ENCODE assay signal across 2 cellular contexts in genomic region chr15:42100021-42100800, GRCh38.
A peak's percentile ranks its signal among the peaks of the same experiment; 100 is the strongest.
TF ChIP-seq lines count a peak whose summit lies in the region.

No MANE protein-coding gene starts in this region.

TF ChIP-seq in GM12878, 131 proteins besides CTCF, POLR2A, EP300 and RAD21:
- TF ChIP-seq ZNF274 (IDR thresholded peaks at IDR 0.05; ENCODE audit: insufficient read depth, insufficient read length) (no peak), SPI1 (IDR thresholded peaks at IDR 0.05; ENCODE audit: borderline replicate concordance, insufficient read depth, low read depth, low read length) (0 out of 2 replicates have a peak, but pooled peaks have one; percentile 9)

TF ChIP-seq in HepG2, 621 proteins besides CTCF, POLR2A, EP300 and RAD21:
- peak; percentile 82 for TF ChIP-seq ELF3 (CRISPR knock-in tag; IDR thresholded peaks at IDR 0.05)
- peak; percentile 46 for TF ChIP-seq SAP130 (CRISPR knock-in tag; IDR thresholded peaks at IDR 0.05; ENCODE audit: low read depth)
- peak; percentile 29; the same call in 1 of the 2 replicates for TF ChIP-seq KDM5B (CRISPR knock-in tag; IDR thresholded peaks at IDR 0.05; ENCODE audit: borderline replicate concordance)
- TF ChIP-seq ZSCAN25 (CRISPR knock-in tag; IDR thresholded peaks at IDR 0.05), result peak; percentile 85; the same call in 1 of the 2 replicates
- TF ChIP-seq, protein P1, sequence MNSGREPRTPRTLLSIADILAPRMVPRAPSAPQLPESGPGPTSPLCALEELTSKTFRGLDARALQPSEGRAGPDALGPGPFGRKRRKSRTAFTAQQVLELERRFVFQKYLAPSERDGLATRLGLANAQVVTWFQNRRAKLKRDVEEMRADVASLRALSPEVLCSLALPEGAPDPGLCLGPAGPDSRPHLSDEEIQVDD (CRISPR knock-in tag; IDR thresholded peaks at IDR 0.05; ENCODE audit: borderline replicate concordance), result 0 out of 2 replicates have a peak, but pooled peaks have one; percentile 55
- TF ChIP-seq ZFX (CRISPR knock-in tag; IDR thresholded peaks at IDR 0.05; ENCODE audit: low read depth), result peak; percentile 59; the same call in 1 of the 2 replicates
- TF ChIP-seq ZMAT5 (CRISPR knock-in tag; IDR thresholded peaks at IDR 0.05; ENCODE audit: borderline replicate concordance, low read depth), result no peak
- 0 out of 2 replicates have a peak, but pooled peaks have one; percentile 36 for TF ChIP-seq ZNF274 (CRISPR knock-in tag; IDR thresholded peaks at IDR 0.05)
- TF ChIP-seq ZNF337 (CRISPR knock-in tag; IDR thresholded peaks at IDR 0.05; ENCODE audit: borderline replicate concordance, low read depth), result no peak
- TF ChIP-seq, protein P2, sequence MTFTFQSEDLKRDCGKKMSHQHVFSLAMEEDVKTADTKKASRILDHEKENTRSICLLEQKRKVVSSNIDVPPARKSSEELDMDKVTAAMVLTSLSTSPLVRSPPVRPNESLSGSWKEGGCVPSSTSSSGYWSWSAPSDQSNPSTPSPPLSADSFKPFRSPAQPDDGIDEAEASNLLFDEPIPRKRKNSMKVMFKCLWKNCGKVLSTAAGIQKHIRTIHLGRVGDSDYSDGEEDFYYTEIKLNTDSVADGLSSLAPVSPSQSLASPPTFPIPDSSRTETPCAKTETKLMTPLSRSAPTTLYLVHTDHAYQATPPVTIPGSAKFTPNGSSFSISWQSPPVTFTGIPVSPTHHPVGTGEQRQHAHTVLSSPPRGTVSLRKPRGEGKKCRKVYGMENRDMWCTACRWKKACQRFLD (CRISPR knock-in tag; IDR thresholded peaks at IDR 0.05; ENCODE audit: borderline replicate concordance), result no peak
- no peak for TF ChIP-seq E2F2 (CRISPR knock-in tag; IDR thresholded peaks at IDR 0.05; ENCODE audit: borderline replicate concordance)
- peak; percentile 74; the same call in 1 of the 2 replicates for TF ChIP-seq ETV5 (CRISPR knock-in tag; IDR thresholded peaks at IDR 0.05; ENCODE audit: borderline replicate concordance)
- TF ChIP-seq PAXIP1 (CRISPR knock-in tag; conservative IDR thresholded peaks at IDR 0.05), result 0 out of 2 replicates have a peak, but pooled peaks have one; percentile 12
- peak; percentile 95 for TF ChIP-seq ZBTB38 (CRISPR knock-in tag; IDR thresholded peaks at IDR 0.05)
- 0 out of 3 replicates have a peak, but pooled peaks have one; percentile 14 for TF ChIP-seq MXI1 (IDR thresholded peaks at IDR 0.05; ENCODE audit: borderline replicate concordance, low read depth, low read length)
- TF ChIP-seq ZNF329 (CRISPR knock-in tag; IDR thresholded peaks at IDR 0.05; ENCODE audit: low read depth), result peak; percentile 77
- peak; percentile 45; the same call in 1 of the 2 replicates for TF ChIP-seq SPEN (CRISPR knock-in tag; IDR thresholded peaks at IDR 0.05; ENCODE audit: low read depth)
- TF ChIP-seq FOXK1 (CRISPR knock-in tag; IDR thresholded peaks at IDR 0.05; ENCODE audit: borderline replicate concordance, low read depth), result no peak
- TF ChIP-seq FOSL2 (CRISPR knock-in tag; IDR thresholded peaks at IDR 0.05), result peak; percentile 50
- TF ChIP-seq GABPB1 (CRISPR knock-in tag; IDR thresholded peaks at IDR 0.05), result peak; percentile 63
- TF ChIP-seq FOXA3 (CRISPR knock-in tag; IDR thresholded peaks at IDR 0.05), result peak; percentile 75
- no peak for TF ChIP-seq FOXA1 (IDR thresholded peaks at IDR 0.05)
- peak; percentile 65 for TF ChIP-seq FOXA1 (CRISPR knock-in tag; IDR thresholded peaks at IDR 0.05)
- peak; percentile 53; the same call in 1 of the 2 replicates for TF ChIP-seq MAX (IDR thresholded peaks at IDR 0.05)
- TF ChIP-seq SALL1 (CRISPR knock-in tag; IDR thresholded peaks at IDR 0.05), result peak; percentile 32; the same call in 1 of the 2 replicates
- 0 out of 2 replicates have a peak, but pooled peaks have one; percentile 20 for TF ChIP-seq ZNF501 (CRISPR knock-in tag; IDR thresholded peaks at IDR 0.05)
- peak; percentile 46 for TF ChIP-seq ZNF652 (CRISPR knock-in tag; IDR thresholded peaks at IDR 0.05; ENCODE audit: borderline replicate concordance, low read depth)
- no peak for TF ChIP-seq TEAD3 (CRISPR knock-in tag; optimal IDR thresholded peaks at IDR 0.05; ENCODE audit: borderline replicate concordance)
- peak; percentile 28; the same call in 1 of the 2 replicates for TF ChIP-seq GABPA (IDR thresholded peaks at IDR 0.05; ENCODE audit: low read depth, low read length)
- TF ChIP-seq GABPA (CRISPR knock-in tag; IDR thresholded peaks at IDR 0.05; ENCODE audit: low read depth), result peak; percentile 80
- TF ChIP-seq PHF21A (CRISPR knock-in tag; IDR thresholded peaks at IDR 0.05), result peak; percentile 26; the same call in 1 of the 2 replicates
- TF ChIP-seq ZNF687 (CRISPR knock-in tag; IDR thresholded peaks at IDR 0.05), result peak; percentile 57; the same call in 1 of the 2 replicates
- TF ChIP-seq ZNF749 (CRISPR knock-in tag; IDR thresholded peaks at IDR 0.05; ENCODE audit: borderline replicate concordance), result no peak
- TF ChIP-seq MYC (CRISPR knock-in tag; IDR thresholded peaks at IDR 0.05; ENCODE audit: borderline replicate concordance), result peak; percentile 20; the same call in 1 of the 2 replicates
- 0 out of 2 replicates have a peak, but pooled peaks have one; percentile 32 for TF ChIP-seq MIXL1 (CRISPR knock-in tag; IDR thresholded peaks at IDR 0.05)
TF ChIP-seq in HepG2: peak in this region for 26.
